Comparison of ENCODE assay signal across 10 cellular contexts in the genomic region with DNA sequence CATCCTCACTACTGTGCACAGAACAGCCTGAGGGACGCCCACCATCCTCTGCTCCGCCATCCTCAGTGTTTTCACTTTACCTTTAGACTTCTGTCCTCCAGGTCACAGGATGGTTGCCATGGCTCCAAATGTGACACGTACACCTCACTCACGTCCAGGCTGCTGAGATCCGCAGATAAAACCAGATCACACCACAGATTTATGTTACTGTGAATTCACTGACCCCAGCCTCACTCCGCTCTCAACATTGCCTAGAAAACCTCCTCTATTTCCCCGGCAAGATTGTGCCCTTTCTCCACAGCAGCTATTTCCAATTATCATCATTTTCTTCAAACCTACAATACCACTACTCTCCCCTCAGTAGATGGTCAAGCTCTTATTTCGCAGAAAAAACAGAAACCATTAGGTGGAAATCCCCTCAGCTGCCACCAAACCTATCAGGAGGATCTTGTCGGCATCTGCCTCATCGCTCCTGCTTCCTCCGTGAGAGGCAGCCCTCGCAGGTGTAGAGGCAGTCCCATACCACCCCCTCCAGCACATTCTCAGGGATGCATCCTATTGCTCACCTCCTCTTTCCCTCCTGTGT. TPM values are rescaled to one million over a fixed set of nuclear protein-coding genes. Genes with fewer than 3 reads are reported as not detected.
A peak's percentile ranks its signal among the peaks of the same experiment; 100 is the strongest.
DNase-seq lines count a peak whose midpoint lies in the region; ATAC-seq lines count a peak whose summit lies in the region.
"Had no signal": no experiment of that assay in that cellular context is flagged by ENCODE, and none has a peak within 500 bp of the region (broad histone marks: within the 10 kb centered on the region; RNA-seq: fewer than 3 reads in every experiment).

No MANE protein-coding gene starts in this region.

- ATAC-seq in GM18517 (IDR thresholded peaks at IDR 0.05; ENCODE audit: unreplicated experiment), result peak; percentile 41
- ATAC-seq in GM21529 (IDR thresholded peaks at IDR 0.05; ENCODE audit: unreplicated experiment), result peak; percentile 41
- ATAC-seq in HG03520 (IDR thresholded peaks at IDR 0.05; ENCODE audit: unreplicated experiment), result peak; percentile 36
- peak; percentile 82 for ATAC-seq in memory B cell (ENCODE audit: low read depth)
- ATAC-seq: naive thymus-derived CD8-positive, alpha-beta T cell had no signal

- peaks cover 35% of the 10 kb centered on the region for H3K4me1 Mint-ChIP-seq in memory B cell

- DNase-seq in memory B cell (ENCODE audit: low spot score in 2 of 2), result peak in 1 of 2 donors; percentile 32
- no peak for DNase-seq in kidney tubule cell (ENCODE audit: low spot score)
- DNase-seq in cerebellum (ENCODE audit: low spot score), result no peak
- DNase-seq in NCI-H345 (lab: John Stamatoyannopoulos, UW), result no peak
- DNase-seq in foreskin melanocyte, result no peak
- DNase-seq: naive thymus-derived CD8-positive, alpha-beta T cell; NCI-H526 had no signal

- peak overlapping the region; percentile 83 for H3K27ac Mint-ChIP-seq in memory B cell

- H3K27me3 Mint-ChIP-seq in memory B cell, result no peaks in the 10 kb centered on the region

- peak overlapping the region; percentile 61 for H3K4me3 Mint-ChIP-seq in memory B cell

- no peaks in the 10 kb centered on the region for H3K36me3 Mint-ChIP-seq in memory B cell
- H3K36me3 Mint-ChIP-seq: naive thymus-derived CD8-positive, alpha-beta T cell had no signal

- no peaks in the 10 kb centered on the region for H3K9me3 Mint-ChIP-seq in memory B cell

RNA-seq across cellular contexts. Expression of gene SLC1A4, which starts 49.8 kb away (rescaled TPM):
- 44.3 TPM for total RNA-seq in cerebellum
